ENCODE assay signal across 1 cellular context in the genomic region with DNA sequence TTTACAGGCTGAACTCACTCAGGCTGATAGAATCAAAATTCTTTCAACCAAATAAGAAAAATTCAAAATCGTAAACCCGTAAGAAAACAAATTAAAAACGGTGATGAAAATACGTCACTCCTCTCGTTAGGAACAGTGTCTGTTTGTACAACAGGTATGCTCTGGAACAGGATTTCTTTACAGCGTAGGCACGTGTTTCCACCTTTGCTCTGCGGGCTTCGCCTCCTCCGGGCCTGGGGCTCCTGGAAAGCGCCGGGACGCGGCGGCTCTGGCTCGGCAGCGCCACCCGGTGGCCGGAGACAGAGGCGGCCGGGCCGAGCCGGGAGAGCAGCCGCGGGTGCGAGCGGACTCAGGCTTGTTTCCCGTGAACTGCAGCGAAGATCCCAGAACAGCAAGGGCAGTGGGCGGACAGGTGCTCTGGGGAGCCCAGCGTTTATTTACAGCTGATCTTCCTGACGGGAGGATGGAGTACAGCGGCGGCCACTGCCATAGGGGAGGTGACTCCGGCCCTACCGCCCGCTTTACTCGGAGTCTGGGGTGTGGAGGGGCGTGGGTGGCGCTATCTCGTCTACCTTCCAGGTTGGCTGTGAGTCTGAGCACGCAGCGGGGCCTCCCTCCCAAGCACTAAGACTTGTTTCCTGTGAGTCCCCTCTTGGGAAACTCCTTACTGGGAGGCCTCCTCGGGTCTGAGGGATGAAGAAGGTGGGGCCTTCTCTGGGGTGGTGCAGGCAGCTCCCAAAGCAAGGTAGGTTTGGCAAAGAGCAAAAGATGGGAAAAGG.
TF ChIP-seq lines count a peak whose summit lies in the region.

No MANE protein-coding gene starts in this region.

TF ChIP-seq in HepG2, 621 proteins besides CTCF, POLR2A, EP300 and RAD21 (continued from another document and continues in another):
- TF ChIP-seq, protein P1, sequence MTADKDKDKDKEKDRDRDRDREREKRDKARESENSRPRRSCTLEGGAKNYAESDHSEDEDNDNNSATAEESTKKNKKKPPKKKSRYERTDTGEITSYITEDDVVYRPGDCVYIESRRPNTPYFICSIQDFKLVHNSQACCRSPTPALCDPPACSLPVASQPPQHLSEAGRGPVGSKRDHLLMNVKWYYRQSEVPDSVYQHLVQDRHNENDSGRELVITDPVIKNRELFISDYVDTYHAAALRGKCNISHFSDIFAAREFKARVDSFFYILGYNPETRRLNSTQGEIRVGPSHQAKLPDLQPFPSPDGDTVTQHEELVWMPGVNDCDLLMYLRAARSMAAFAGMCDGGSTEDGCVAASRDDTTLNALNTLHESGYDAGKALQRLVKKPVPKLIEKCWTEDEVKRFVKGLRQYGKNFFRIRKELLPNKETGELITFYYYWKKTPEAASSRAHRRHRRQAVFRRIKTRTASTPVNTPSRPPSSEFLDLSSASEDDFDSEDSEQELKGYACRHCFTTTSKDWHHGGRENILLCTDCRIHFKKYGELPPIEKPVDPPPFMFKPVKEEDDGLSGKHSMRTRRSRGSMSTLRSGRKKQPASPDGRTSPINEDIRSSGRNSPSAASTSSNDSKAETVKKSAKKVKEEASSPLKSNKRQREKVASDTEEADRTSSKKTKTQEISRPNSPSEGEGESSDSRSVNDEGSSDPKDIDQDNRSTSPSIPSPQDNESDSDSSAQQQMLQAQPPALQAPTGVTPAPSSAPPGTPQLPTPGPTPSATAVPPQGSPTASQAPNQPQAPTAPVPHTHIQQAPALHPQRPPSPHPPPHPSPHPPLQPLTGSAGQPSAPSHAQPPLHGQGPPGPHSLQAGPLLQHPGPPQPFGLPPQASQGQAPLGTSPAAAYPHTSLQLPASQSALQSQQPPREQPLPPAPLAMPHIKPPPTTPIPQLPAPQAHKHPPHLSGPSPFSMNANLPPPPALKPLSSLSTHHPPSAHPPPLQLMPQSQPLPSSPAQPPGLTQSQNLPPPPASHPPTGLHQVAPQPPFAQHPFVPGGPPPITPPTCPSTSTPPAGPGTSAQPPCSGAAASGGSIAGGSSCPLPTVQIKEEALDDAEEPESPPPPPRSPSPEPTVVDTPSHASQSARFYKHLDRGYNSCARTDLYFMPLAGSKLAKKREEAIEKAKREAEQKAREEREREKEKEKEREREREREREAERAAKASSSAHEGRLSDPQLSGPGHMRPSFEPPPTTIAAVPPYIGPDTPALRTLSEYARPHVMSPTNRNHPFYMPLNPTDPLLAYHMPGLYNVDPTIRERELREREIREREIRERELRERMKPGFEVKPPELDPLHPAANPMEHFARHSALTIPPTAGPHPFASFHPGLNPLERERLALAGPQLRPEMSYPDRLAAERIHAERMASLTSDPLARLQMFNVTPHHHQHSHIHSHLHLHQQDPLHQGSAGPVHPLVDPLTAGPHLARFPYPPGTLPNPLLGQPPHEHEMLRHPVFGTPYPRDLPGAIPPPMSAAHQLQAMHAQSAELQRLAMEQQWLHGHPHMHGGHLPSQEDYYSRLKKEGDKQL (CRISPR knock-in tag; IDR thresholded peaks at IDR 0.05; ENCODE audit: low read depth), result no peak
- TF ChIP-seq GABPB1 (CRISPR knock-in tag; IDR thresholded peaks at IDR 0.05), result peak; percentile 72
- TF ChIP-seq ZNF546 (CRISPR knock-in tag; conservative IDR thresholded peaks at IDR 0.05), result no peak
- TF ChIP-seq SRY (CRISPR knock-in tag; IDR thresholded peaks at IDR 0.05), result no peak
- TF ChIP-seq DNMT3B (CRISPR knock-in tag; conservative IDR thresholded peaks at IDR 0.05), result no peak
- no peak for TF ChIP-seq NFE2L1 (CRISPR knock-in tag; IDR thresholded peaks at IDR 0.05; ENCODE audit: borderline replicate concordance)
- TF ChIP-seq, protein P2, sequence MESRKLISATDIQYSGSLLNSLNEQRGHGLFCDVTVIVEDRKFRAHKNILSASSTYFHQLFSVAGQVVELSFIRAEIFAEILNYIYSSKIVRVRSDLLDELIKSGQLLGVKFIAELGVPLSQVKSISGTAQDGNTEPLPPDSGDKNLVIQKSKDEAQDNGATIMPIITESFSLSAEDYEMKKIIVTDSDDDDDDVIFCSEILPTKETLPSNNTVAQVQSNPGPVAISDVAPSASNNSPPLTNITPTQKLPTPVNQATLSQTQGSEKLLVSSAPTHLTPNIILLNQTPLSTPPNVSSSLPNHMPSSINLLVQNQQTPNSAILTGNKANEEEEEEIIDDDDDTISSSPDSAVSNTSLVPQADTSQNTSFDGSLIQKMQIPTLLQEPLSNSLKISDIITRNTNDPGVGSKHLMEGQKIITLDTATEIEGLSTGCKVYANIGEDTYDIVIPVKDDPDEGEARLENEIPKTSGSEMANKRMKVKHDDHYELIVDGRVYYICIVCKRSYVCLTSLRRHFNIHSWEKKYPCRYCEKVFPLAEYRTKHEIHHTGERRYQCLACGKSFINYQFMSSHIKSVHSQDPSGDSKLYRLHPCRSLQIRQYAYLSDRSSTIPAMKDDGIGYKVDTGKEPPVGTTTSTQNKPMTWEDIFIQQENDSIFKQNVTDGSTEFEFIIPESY (CRISPR knock-in tag; IDR thresholded peaks at IDR 0.05), result peak; percentile 62; the same call in 1 of the 2 replicates
- peak; percentile 91 for TF ChIP-seq BCL6 (CRISPR knock-in tag; IDR thresholded peaks at IDR 0.05)
- no peak for TF ChIP-seq CHD2 (IDR thresholded peaks at IDR 0.05; ENCODE audit: low read depth, low read length)
- TF ChIP-seq, protein P3, sequence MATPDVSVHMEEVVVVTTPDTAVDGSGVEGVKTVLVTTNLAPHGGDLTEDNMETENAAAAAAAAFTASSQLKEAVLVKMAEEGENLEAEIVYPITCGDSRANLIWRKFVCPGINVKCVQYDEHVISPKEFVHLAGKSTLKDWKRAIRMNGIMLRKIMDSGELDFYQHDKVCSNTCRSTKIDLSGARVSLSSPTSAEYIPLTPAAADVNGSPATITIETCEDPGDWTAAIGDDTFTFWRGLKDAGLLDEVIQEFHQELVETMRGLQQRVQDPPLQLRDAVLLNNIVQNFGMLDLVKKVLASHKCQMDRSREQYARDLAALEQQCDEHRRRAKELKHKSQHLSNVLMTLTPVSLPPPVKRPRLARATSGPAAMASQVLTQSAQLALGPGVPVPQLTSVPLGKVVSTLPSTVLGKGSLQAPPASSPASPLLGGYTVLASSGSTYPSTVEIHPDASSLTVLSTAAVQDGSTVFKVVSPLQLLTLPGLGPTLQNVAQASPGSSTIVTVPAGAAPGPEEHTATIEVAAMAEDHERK (CRISPR knock-in tag; IDR thresholded peaks at IDR 0.05; ENCODE audit: low read depth), result no peak
- TF ChIP-seq ZNF563 (CRISPR knock-in tag; IDR thresholded peaks at IDR 0.05), result peak; percentile 38; the same call in 1 of the 2 replicates
- TF ChIP-seq ZIK1 (CRISPR knock-in tag; IDR thresholded peaks at IDR 0.05; ENCODE audit: borderline replicate concordance, low read depth), result no peak
- peak; percentile 17; the same call in 1 of the 3 replicates for TF ChIP-seq MXI1 (IDR thresholded peaks at IDR 0.05; ENCODE audit: borderline replicate concordance, low read depth, low read length)
- no peak for TF ChIP-seq PCBP1 (IDR thresholded peaks at IDR 0.05; ENCODE audit: borderline replicate concordance, low read depth, low read length)
- no peak for TF ChIP-seq ZNF24 (IDR thresholded peaks at IDR 0.05)
- TF ChIP-seq ZNF331 (CRISPR knock-in tag; IDR thresholded peaks at IDR 0.05), result peak; percentile 75; the same call in 1 of the 2 replicates
- TF ChIP-seq TBL1XR1 (IDR thresholded peaks at IDR 0.05; ENCODE audit: borderline replicate concordance, low read length, partially characterized antibody), result no peak
- TF ChIP-seq, protein P4, sequence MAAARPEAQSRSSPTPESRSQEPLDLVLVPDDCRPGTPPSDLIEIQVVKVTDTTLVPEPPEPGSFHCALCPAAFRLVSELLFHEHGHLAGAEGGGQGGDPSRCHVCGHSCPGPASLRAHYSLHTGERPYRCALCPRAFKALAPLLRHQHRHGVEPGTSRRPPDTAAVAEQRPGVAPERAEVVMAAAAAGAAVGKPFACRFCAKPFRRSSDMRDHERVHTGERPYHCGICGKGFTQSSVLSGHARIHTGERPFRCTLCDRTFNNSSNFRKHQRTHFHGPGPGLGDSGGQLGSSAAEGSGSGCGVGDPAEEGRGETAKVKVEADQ (CRISPR knock-in tag; IDR thresholded peaks at IDR 0.05; ENCODE audit: borderline replicate concordance), result no peak
- no peak for TF ChIP-seq RFX3 (CRISPR knock-in tag; IDR thresholded peaks at IDR 0.05)
- TF ChIP-seq, protein P5, sequence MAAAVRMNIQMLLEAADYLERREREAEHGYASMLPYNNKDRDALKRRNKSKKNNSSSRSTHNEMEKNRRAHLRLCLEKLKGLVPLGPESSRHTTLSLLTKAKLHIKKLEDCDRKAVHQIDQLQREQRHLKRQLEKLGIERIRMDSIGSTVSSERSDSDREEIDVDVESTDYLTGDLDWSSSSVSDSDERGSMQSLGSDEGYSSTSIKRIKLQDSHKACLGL (CRISPR knock-in tag; IDR thresholded peaks at IDR 0.05), result no peak
- TF ChIP-seq YEATS4 (CRISPR knock-in tag; IDR thresholded peaks at IDR 0.05; ENCODE audit: borderline replicate concordance), result peak; percentile 64; the same call in 1 of the 2 replicates
- no peak for TF ChIP-seq MBD4 (IDR thresholded peaks at IDR 0.05; ENCODE audit: borderline replicate concordance, low read length)
- TF ChIP-seq, protein P6, sequence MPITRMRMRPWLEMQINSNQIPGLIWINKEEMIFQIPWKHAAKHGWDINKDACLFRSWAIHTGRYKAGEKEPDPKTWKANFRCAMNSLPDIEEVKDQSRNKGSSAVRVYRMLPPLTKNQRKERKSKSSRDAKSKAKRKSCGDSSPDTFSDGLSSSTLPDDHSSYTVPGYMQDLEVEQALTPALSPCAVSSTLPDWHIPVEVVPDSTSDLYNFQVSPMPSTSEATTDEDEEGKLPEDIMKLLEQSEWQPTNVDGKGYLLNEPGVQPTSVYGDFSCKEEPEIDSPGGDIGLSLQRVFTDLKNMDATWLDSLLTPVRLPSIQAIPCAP (CRISPR knock-in tag; IDR thresholded peaks at IDR 0.05; ENCODE audit: low read depth), result no peak
- TF ChIP-seq ZNF788 (CRISPR knock-in tag; IDR thresholded peaks at IDR 0.05; ENCODE audit: borderline replicate concordance), result peak; percentile 75; the same call in 1 of the 2 replicates
- TF ChIP-seq, protein P7, sequence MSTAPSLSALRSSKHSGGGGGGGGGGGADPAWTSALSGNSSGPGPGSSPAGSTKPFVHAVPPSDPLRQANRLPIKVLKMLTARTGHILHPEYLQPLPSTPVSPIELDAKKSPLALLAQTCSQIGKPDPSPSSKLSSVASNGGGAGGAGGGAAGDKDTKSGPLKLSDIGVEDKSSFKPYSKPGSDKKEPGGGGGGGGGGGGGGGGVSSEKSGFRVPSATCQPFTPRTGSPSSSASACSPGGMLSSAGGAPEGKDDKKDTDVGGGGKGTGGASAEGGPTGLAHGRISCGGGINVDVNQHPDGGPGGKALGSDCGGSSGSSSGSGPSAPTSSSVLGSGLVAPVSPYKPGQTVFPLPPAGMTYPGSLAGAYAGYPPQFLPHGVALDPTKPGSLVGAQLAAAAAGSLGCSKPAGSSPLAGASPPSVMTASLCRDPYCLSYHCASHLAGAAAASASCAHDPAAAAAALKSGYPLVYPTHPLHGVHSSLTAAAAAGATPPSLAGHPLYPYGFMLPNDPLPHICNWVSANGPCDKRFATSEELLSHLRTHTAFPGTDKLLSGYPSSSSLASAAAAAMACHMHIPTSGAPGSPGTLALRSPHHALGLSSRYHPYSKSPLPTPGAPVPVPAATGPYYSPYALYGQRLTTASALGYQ (CRISPR knock-in tag; IDR thresholded peaks at IDR 0.05), result peak; percentile 62; the same call in 1 of the 2 replicates
- TF ChIP-seq ZNF251 (CRISPR knock-in tag; IDR thresholded peaks at IDR 0.05), result no peak
- TF ChIP-seq CBFB (CRISPR knock-in tag; IDR thresholded peaks at IDR 0.05), result no peak
- no peak for TF ChIP-seq ZNF776 (CRISPR knock-in tag; IDR thresholded peaks at IDR 0.05)
- no peak for TF ChIP-seq SRF (IDR thresholded peaks at IDR 0.05; ENCODE audit: low read depth, low read length)
- TF ChIP-seq NKX3-1 (CRISPR knock-in tag; IDR thresholded peaks at IDR 0.05), result peak; percentile 94
- TF ChIP-seq REPIN1 (CRISPR knock-in tag; IDR thresholded peaks at IDR 0.05; ENCODE audit: borderline replicate concordance, low read depth), result peak; percentile 83
- no peak; the same call in 1 of the 2 replicates for TF ChIP-seq POLR2AphosphoS5 (IDR thresholded peaks at IDR 0.05; ENCODE audit: low read depth, low read length)
- TF ChIP-seq, protein P8, sequence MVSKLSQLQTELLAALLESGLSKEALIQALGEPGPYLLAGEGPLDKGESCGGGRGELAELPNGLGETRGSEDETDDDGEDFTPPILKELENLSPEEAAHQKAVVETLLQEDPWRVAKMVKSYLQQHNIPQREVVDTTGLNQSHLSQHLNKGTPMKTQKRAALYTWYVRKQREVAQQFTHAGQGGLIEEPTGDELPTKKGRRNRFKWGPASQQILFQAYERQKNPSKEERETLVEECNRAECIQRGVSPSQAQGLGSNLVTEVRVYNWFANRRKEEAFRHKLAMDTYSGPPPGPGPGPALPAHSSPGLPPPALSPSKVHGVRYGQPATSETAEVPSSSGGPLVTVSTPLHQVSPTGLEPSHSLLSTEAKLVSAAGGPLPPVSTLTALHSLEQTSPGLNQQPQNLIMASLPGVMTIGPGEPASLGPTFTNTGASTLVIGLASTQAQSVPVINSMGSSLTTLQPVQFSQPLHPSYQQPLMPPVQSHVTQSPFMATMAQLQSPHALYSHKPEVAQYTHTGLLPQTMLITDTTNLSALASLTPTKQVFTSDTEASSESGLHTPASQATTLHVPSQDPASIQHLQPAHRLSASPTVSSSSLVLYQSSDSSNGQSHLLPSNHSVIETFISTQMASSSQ (IDR thresholded peaks at IDR 0.05; ENCODE audit: low read depth), result no peak
- TF ChIP-seq, protein P8 (CRISPR knock-in tag; IDR thresholded peaks at IDR 0.05; ENCODE audit: borderline replicate concordance), result no peak
- TF ChIP-seq ZNF850 (CRISPR knock-in tag; conservative IDR thresholded peaks at IDR 0.05), result no peak
- no peak for TF ChIP-seq FOSL1 (CRISPR knock-in tag; IDR thresholded peaks at IDR 0.05; ENCODE audit: borderline replicate concordance)
- TF ChIP-seq ZNF101 (CRISPR knock-in tag; IDR thresholded peaks at IDR 0.05; ENCODE audit: borderline replicate concordance, low read depth), result no peak
- no peak for TF ChIP-seq ZNF317 (CRISPR knock-in tag; IDR thresholded peaks at IDR 0.05)
- TF ChIP-seq ZNF780A (CRISPR knock-in tag; IDR thresholded peaks at IDR 0.05), result peak; percentile 76
- peak; percentile 67; the same call in 1 of the 2 replicates for TF ChIP-seq ELF3 (CRISPR knock-in tag; IDR thresholded peaks at IDR 0.05)
